In genomic region chr16:57808589-57808988, GRCh38 we compare ENCODE assay signal across 9 cellular contexts. TPM values are rescaled to one million over a fixed set of nuclear protein-coding genes. Genes with fewer than 3 reads are reported as not detected.
DNase-seq lines count a peak whose midpoint lies in the region; ATAC-seq and TF ChIP-seq lines count a peak whose summit lies in the region.
"Had no signal": no experiment of that assay in that cellular context is flagged by ENCODE, and none has a peak within 500 bp of the region (broad histone marks: within the 10 kb centered on the region; RNA-seq: fewer than 3 reads in every experiment).

No MANE protein-coding gene starts in this region.

- DNase-seq in GM23338 (ENCODE audit: low spot score) (no peak), WTC11 (ENCODE audit: low spot score) (no peak), immature natural killer cell (no peak), transverse colon (no peak)
- DNase-seq in stimulated activated naive B cell treated with anti-CD40 and anti-IgM and Interleukin-4, amounts not matched to agents 10 μg/mL and 1 μg/mL and 100 μg/mL, for 72 hours = no peak
- DNase-seq in central memory CD4-positive, alpha-beta T cell = no peak

- ATAC-seq in GM23338 (no peak), WTC11 (no peak), GM19328 (IDR thresholded peaks at IDR 0.05; ENCODE audit: unreplicated experiment) (no peak)
- ATAC-seq in stimulated activated naive B cell treated with anti-CD40 and anti-IgM and Interleukin-4, amounts not matched to agents 10 μg/mL and 1 μg/mL and 100 μg/mL, for 72 hours (replicated peaks) = no peak

- H3K9me2 ChIP-seq in GM23338 (ENCODE audit: insufficient read depth) = no peaks in the 10 kb centered on the region

- peak overlapping the region in 1 of 3 donors; percentile 41 for H3K9ac ChIP-seq in skeletal muscle tissue (ENCODE audit: low read depth in 1 of 3, low read length in 3 of 3)

- no peak overlapping the region for H2AFZ ChIP-seq in GM23338

- H3K4me3 ChIP-seq in GM23338 (no peak overlapping the region), skeletal muscle tissue (ENCODE audit: low read length in 3 of 3) (peak overlapping the region in 2 of 3 donors; percentile 52), transverse colon (peak overlapping the region in 1 of 4 donors; percentile 15)

- H3K4me1 ChIP-seq in GM23338 (ENCODE audit: insufficient read depth) (peaks cover 25% of the 10 kb centered on the region), skeletal muscle tissue (ENCODE audit: control insufficient read depth in 3 of 3, insufficient read depth in 3 of 3, low read length in 3 of 3) (peaks cover 34 to 37% (median 36%) of the 10 kb centered on the region in 3 donors), transverse colon (peaks cover 5 to 40% (median 22%) of the 10 kb centered on the region in 4 donors)

- H3K27ac ChIP-seq in GM23338 (ENCODE audit: low read depth) (no peak overlapping the region), skeletal muscle tissue (ENCODE audit: low read depth, low read length) (no peak overlapping the region), transverse colon (peak overlapping the region in 1 of 4 donors; percentile 36)

- no peak for TF ChIP-seq POLR2A in transverse colon (IDR thresholded peaks at IDR 0.05)

- CTCF ChIA-PET in WTC11 (lab: Charles Lee) = interaction anchor here (0.6 to 4.7 kb wide), 8 partner anchors 13 to 216 kb away, joined by 3 to 22 read pairs (median 3); no protein-coding TSS in a partner anchor

- peak overlapping the region; percentile 33 for H3K4me2 ChIP-seq in GM23338

- H3K27me3 Mint-ChIP-seq in GM23338 (ENCODE audit: insufficient read depth, low read depth, poor library complexity) (peaks cover 23% of the 10 kb centered on the region), WTC11 (ENCODE audit: low read depth) (peaks cover 2% of the 10 kb centered on the region; the same call in 1 of the 2 replicates), immature natural killer cell (ENCODE audit: low read depth in 3 of 3) (peaks cover 7 to 9% (median 7%) of the 10 kb centered on the region in 3 donors)
- H3K27me3 Mint-ChIP-seq in stimulated activated naive B cell treated with anti-CD40 and anti-IgM and Interleukin-4, amounts not matched to agents 10 μg/mL and 1 μg/mL and 100 μg/mL, for 72 hours = peaks cover 47 to 63% of the 10 kb centered on the region in 2 donors

- H3K4me1 Mint-ChIP-seq in GM23338 (peaks cover 40% of the 10 kb centered on the region), WTC11 (peaks cover 54% of the 10 kb centered on the region), immature natural killer cell (peaks cover 39 to 52% of the 10 kb centered on the region in 2 donors)
- peaks cover 11 to 21% of the 10 kb centered on the region in 2 donors for H3K4me1 Mint-ChIP-seq in stimulated activated naive B cell treated with anti-CD40 and anti-IgM and Interleukin-4, amounts not matched to agents 10 μg/mL and 1 μg/mL and 100 μg/mL, for 72 hours

- POLR2A ChIA-PET in WTC11 (lab: Charles Lee) = interaction anchor here (0.6 kb wide), 1 partner anchor 42 kb away, joined by 4 read pairs; no protein-coding TSS in a partner anchor

- no peaks in the 10 kb centered on the region for H3K27me3 ChIP-seq in GM23338 (ENCODE audit: insufficient read depth)
- no peaks in the 10 kb centered on the region for H3K27me3 ChIP-seq in skeletal muscle tissue (ENCODE audit: control insufficient read depth in 3 of 3, insufficient read depth in 3 of 3, low read length in 3 of 3)
- H3K27me3 ChIP-seq in transverse colon = peaks cover 28% of the 10 kb centered on the region

- H3F3A ChIP-seq in GM23338 (replicated peaks; ENCODE audit: low read depth) = peaks cover under 1% of the 10 kb centered on the region; the same call in 1 of the 2 replicates

- H3K9me3 Mint-ChIP-seq in GM23338 (no peaks in the 10 kb centered on the region), WTC11 (no peaks in the 10 kb centered on the region), immature natural killer cell (no peaks in the 10 kb centered on the region)
- H3K9me3 Mint-ChIP-seq in stimulated activated naive B cell treated with anti-CD40 and anti-IgM and Interleukin-4, amounts not matched to agents 10 μg/mL and 1 μg/mL and 100 μg/mL, for 72 hours = no peaks in the 10 kb centered on the region

- no peaks in the 10 kb centered on the region for H3K9me3 ChIP-seq in skeletal muscle tissue (ENCODE audit: control insufficient read depth in 3 of 3, low read length in 3 of 3)
- no peaks in the 10 kb centered on the region for H3K9me3 ChIP-seq in transverse colon

- intact Hi-C loops in transverse colon (cut with DNase I; ENCODE audit: low total_unique reads) = no loop called here

- TF ChIP-seq EP300 in transverse colon (IDR thresholded peaks at IDR 0.05; ENCODE audit: low read depth) = no peak

- in situ Hi-C loops in transverse colon (cut with MboI; ENCODE audit: low pct_ligation_motif_present in 1 of 4, low pct_unique_long_range_greater_than_20kb in 1 of 4, low sequenced_read_pairs in 3 of 4) = no loop called here

- no peaks in the 10 kb centered on the region for H3K79me2 ChIP-seq in GM23338 (replicated peaks; ENCODE audit: insufficient read depth)

- H3K4me3 Mint-ChIP-seq in GM23338 = no peak overlapping the region; the same call in 2 of the 3 replicates
- H3K4me3 Mint-ChIP-seq in WTC11 = peak overlapping the region; percentile 37; the same call in 1 of the 2 replicates
- peak overlapping the region; percentile 78 to 88 (median 81) for H3K4me3 Mint-ChIP-seq in immature natural killer cell
- no peak overlapping the region for H3K4me3 Mint-ChIP-seq in stimulated activated naive B cell treated with anti-CD40 and anti-IgM and Interleukin-4, amounts not matched to agents 10 μg/mL and 1 μg/mL and 100 μg/mL, for 72 hours

- H3K27ac Mint-ChIP-seq in GM23338 (0 out of 2 replicates have a peak overlapping the region, but pooled peaks have one; percentile 1), WTC11 (0 out of 2 replicates have a peak overlapping the region, but pooled peaks have one; percentile 66), immature natural killer cell (peak overlapping the region; percentile 73 to 91 (median 86))
- no peak overlapping the region for H3K27ac Mint-ChIP-seq in stimulated activated naive B cell treated with anti-CD40 and anti-IgM and Interleukin-4, amounts not matched to agents 10 μg/mL and 1 μg/mL and 100 μg/mL, for 72 hours

- H3K36me3 ChIP-seq in GM23338 (ENCODE audit: insufficient read depth) (no peaks in the 10 kb centered on the region), skeletal muscle tissue (ENCODE audit: control insufficient read depth in 3 of 3, insufficient read depth in 3 of 3, low read length in 3 of 3) (no peaks in the 10 kb centered on the region), transverse colon (no peaks in the 10 kb centered on the region)

- no peaks in the 10 kb centered on the region for H3K36me3 Mint-ChIP-seq in GM23338 (ENCODE audit: low read depth)
- no peaks in the 10 kb centered on the region for H3K36me3 Mint-ChIP-seq in WTC11
- no peaks in the 10 kb centered on the region for H3K36me3 Mint-ChIP-seq in immature natural killer cell
- no peaks in the 10 kb centered on the region for H3K36me3 Mint-ChIP-seq in stimulated activated naive B cell treated with anti-CD40 and anti-IgM and Interleukin-4, amounts not matched to agents 10 μg/mL and 1 μg/mL and 100 μg/mL, for 72 hours

- no peaks in the 10 kb centered on the region for H4K20me1 ChIP-seq in GM23338 (replicated peaks; ENCODE audit: insufficient read depth)

- WGBS in transverse colon (ENCODE audit: low coverage in 1 of 2), 2 donors = 0% methylated on average over 1 of the region's 1 CpG; no CpG with 5 or more reads in 1 of the 2 donors

- no peak for TF ChIP-seq CTCF in GM23338 (conservative IDR thresholded peaks at IDR 0.05; ENCODE audit: low read depth in 2 of 2)
- no peak for TF ChIP-seq CTCF in WTC11 (IDR thresholded peaks at IDR 0.05)
- no peak for TF ChIP-seq CTCF in transverse colon (IDR thresholded peaks at IDR 0.05)

TF ChIP-seq in GM23338, 12 proteins besides CTCF, POLR2A, EP300 and RAD21 (continues in another document):
- TF ChIP-seq JUNB (IDR thresholded peaks at IDR 0.05; ENCODE audit: unreplicated experiment) (no peak), STAT1 (IDR thresholded peaks at IDR 0.05; ENCODE audit: unreplicated experiment) (no peak), NANOG (IDR thresholded peaks at IDR 0.05; ENCODE audit: borderline replicate concordance) (no peak)

TF ChIP-seq in WTC11, 78 proteins besides CTCF, POLR2A, EP300 and RAD21 (continues in another document):
- no peak for TF ChIP-seq ZNF396 (CRISPR knock-in tag; IDR thresholded peaks at IDR 0.05; ENCODE audit: borderline replicate concordance)
- TF ChIP-seq FOXP1 (CRISPR knock-in tag; IDR thresholded peaks at IDR 0.05; ENCODE audit: borderline replicate concordance) = no peak
- TF ChIP-seq STAT6 (CRISPR knock-in tag; conservative IDR thresholded peaks at IDR 0.05; ENCODE audit: low read depth) = no peak
- no peak for TF ChIP-seq GRHL2 (CRISPR knock-in tag; IDR thresholded peaks at IDR 0.05; ENCODE audit: insufficient replicate concordance, severe bottlenecking)
- no peak for TF ChIP-seq ELF4 (CRISPR knock-in tag; IDR thresholded peaks at IDR 0.05; ENCODE audit: low read depth)

RNA-seq across cellular contexts. Expression of gene KIFC3, which starts 6.3 kb away (rescaled TPM):
- 11.5 and 12.5 TPM in 2 replicates for total RNA-seq in GM23338 (2014; rRNA removed; shearing (Covaris generic))
- 4.4 and 6.6 TPM in 2 replicates for polyA plus RNA-seq in GM23338 (2016; fragmentation: Nextera tagmentation; extraction: Ambion mirVana)
- 9.2 to 11.6 TPM (median 10.0 TPM) in 3 replicates for total RNA-seq in WTC11 (2021)
- polyA plus RNA-seq in immature natural killer cell = 10 to 100 TPM in 2 of 3 donors, 1 to 10 TPM in 1; 5.1 to 13.6 (median 12.2) TPM
- total RNA-seq in skeletal muscle tissue = 9.9 TPM
- total RNA-seq in transverse colon = 10 to 100 TPM in 2 of 4 donors, 1 to 10 TPM in 2; 5.2 to 46.8 (median 13.5) TPM
- total RNA-seq: T-helper 2 cell treated with Interferon-gamma antibody and Interleukin-4, amounts not matched to agents 100 ng/mL and 5 ng/mL, for 36 hours had no signal

Comparison
In these comparisons a context has a peak if more than half of its experiments do, and no peak if none do; other contexts are left out.
1. H3K4me3 Mint-ChIP-seq: peak in WTC11 (single experiment) and immature natural killer cell (5 of 5); none in GM23338 (single experiment) and stimulated activated naive B cell treated with anti-CD40 and anti-IgM and Interleukin-4, amounts not matched to agents 10 μg/mL and 1 μg/mL and 100 μg/mL, for 72 hours (0 of 2).